2 cellular contexts compared by ENCODE assay signal in genomic region chr16:68348645-68349445, GRCh38.
TF ChIP-seq lines count a peak whose summit lies in the region.

No MANE protein-coding gene starts in this region.

TF ChIP-seq in HEK293, 187 proteins besides CTCF, POLR2A, EP300 and RAD21:
- TF ChIP-seq ZSCAN16 (tag by site-specific recombination; IDR thresholded peaks at IDR 0.05): no peak
- TF ChIP-seq ZNF362 (tag by site-specific recombination; IDR thresholded peaks at IDR 0.05): 0 out of 2 replicates have a peak, but pooled peaks have one; percentile 16

TF ChIP-seq in H1, 55 proteins besides CTCF, POLR2A, EP300 and RAD21:
- TF ChIP-seq MAFK (IDR thresholded peaks at IDR 0.05; ENCODE audit: low read depth, low read length) (peak; percentile 18; the same call in 1 of the 2 replicates), BCL11A (IDR thresholded peaks at IDR 0.05; ENCODE audit: low read depth in 2 of 2, low read length in 2 of 2) (no peak)
